ENCODE assay signal across 1 cellular context in the genomic region with DNA sequence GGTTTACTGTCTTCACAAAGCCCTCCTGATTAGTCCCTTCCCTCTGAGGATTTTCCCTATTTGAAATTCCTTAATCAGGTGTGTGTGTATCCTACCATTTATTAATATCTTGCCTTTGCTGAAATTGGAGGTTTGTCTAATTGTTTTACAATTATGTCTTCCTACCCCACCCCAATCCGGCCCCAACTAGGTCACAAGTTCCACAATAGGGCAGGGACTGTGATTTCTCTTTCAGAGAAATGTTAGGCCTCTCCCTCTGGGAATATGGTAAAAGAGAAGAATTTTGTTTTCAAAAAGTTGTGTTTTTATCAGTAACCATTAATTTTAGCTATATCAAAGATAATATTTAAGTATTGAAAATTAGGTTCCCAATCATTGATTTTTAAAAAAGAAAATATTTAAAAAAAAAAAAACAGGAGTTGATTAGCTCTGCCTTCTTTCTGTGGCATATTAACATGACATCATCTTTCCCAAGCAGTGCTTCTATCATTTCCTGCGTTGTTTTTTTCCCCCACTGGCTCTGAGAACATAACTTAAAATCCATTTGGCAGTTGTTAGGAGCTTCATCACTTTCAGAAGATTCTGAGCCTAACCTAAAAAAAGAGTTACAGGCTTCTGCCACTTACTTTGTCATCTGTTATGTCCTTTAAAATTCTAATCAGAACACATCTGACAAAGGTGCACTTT.
A peak's percentile ranks its signal among the peaks of the same experiment; 100 is the strongest.
TF ChIP-seq lines count a peak whose summit lies in the region.

No MANE protein-coding gene starts in this region.

TF ChIP-seq in HEK293, 187 proteins besides CTCF, POLR2A, EP300 and RAD21 (continued from another document):
- no peak for TF ChIP-seq ZNF571 (tag by site-specific recombination; IDR thresholded peaks at IDR 0.05)
- TF ChIP-seq KLF8 (tag by site-specific recombination; IDR thresholded peaks at IDR 0.05) = no peak
- no peak for TF ChIP-seq ZNF623 (tag by site-specific recombination; IDR thresholded peaks at IDR 0.05)
- no peak for TF ChIP-seq ZNF138 (tag by site-specific recombination; IDR thresholded peaks at IDR 0.05; ENCODE audit: borderline replicate concordance)
- TF ChIP-seq, protein P1, sequence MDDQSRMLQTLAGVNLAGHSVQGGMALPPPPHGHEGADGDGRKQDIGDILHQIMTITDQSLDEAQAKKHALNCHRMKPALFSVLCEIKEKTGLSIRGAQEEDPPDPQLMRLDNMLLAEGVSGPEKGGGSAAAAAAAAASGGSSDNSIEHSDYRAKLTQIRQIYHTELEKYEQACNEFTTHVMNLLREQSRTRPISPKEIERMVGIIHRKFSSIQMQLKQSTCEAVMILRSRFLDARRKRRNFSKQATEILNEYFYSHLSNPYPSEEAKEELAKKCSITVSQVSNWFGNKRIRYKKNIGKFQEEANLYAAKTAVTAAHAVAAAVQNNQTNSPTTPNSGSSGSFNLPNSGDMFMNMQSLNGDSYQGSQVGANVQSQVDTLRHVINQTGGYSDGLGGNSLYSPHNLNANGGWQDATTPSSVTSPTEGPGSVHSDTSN (CRISPR knock-in tag; IDR thresholded peaks at IDR 0.05) = no peak
- TF ChIP-seq ZNF114 (tag by site-specific recombination; IDR thresholded peaks at IDR 0.05) = no peak
- TF ChIP-seq ZNF324 (tag by site-specific recombination; IDR thresholded peaks at IDR 0.05) = no peak
- TF ChIP-seq ZNF776 (tag by site-specific recombination; IDR thresholded peaks at IDR 0.05; ENCODE audit: borderline replicate concordance) = no peak
- TF ChIP-seq ZEB2 (tag by site-specific recombination; IDR thresholded peaks at IDR 0.05) = no peak
- no peak for TF ChIP-seq HOXD13 (CRISPR knock-in tag; IDR thresholded peaks at IDR 0.05; ENCODE audit: borderline replicate concordance)
- TF ChIP-seq, protein P2, sequence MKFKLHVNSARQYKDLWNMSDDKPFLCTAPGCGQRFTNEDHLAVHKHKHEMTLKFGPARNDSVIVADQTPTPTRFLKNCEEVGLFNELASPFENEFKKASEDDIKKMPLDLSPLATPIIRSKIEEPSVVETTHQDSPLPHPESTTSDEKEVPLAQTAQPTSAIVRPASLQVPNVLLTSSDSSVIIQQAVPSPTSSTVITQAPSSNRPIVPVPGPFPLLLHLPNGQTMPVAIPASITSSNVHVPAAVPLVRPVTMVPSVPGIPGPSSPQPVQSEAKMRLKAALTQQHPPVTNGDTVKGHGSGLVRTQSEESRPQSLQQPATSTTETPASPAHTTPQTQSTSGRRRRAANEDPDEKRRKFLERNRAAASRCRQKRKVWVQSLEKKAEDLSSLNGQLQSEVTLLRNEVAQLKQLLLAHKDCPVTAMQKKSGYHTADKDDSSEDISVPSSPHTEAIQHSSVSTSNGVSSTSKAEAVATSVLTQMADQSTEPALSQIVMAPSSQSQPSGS (tag by site-specific recombination; IDR thresholded peaks at IDR 0.05; ENCODE audit: low read depth) = peak; percentile 90
- TF ChIP-seq SP3 (tag by site-specific recombination; IDR thresholded peaks at IDR 0.05) = no peak
- no peak for TF ChIP-seq ZNF791 (tag by site-specific recombination; IDR thresholded peaks at IDR 0.05)
- no peak for TF ChIP-seq ZNF544 (tag by site-specific recombination; IDR thresholded peaks at IDR 0.05)
- TF ChIP-seq, protein P3, sequence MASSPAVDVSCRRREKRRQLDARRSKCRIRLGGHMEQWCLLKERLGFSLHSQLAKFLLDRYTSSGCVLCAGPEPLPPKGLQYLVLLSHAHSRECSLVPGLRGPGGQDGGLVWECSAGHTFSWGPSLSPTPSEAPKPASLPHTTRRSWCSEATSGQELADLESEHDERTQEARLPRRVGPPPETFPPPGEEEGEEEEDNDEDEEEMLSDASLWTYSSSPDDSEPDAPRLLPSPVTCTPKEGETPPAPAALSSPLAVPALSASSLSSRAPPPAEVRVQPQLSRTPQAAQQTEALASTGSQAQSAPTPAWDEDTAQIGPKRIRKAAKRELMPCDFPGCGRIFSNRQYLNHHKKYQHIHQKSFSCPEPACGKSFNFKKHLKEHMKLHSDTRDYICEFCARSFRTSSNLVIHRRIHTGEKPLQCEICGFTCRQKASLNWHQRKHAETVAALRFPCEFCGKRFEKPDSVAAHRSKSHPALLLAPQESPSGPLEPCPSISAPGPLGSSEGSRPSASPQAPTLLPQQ (tag by site-specific recombination; IDR thresholded peaks at IDR 0.05) = no peak
- TF ChIP-seq ZNF19 (tag by site-specific recombination; IDR thresholded peaks at IDR 0.05; ENCODE audit: low read depth) = no peak
- TF ChIP-seq ZFP37 (tag by site-specific recombination; IDR thresholded peaks at IDR 0.05) = no peak
- TF ChIP-seq, protein P4, sequence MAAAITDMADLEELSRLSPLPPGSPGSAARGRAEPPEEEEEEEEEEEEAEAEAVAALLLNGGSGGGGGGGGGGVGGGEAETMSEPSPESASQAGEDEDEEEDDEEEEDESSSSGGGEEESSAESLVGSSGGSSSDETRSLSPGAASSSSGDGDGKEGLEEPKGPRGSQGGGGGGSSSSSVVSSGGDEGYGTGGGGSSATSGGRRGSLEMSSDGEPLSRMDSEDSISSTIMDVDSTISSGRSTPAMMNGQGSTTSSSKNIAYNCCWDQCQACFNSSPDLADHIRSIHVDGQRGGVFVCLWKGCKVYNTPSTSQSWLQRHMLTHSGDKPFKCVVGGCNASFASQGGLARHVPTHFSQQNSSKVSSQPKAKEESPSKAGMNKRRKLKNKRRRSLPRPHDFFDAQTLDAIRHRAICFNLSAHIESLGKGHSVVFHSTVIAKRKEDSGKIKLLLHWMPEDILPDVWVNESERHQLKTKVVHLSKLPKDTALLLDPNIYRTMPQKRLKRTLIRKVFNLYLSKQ (tag by site-specific recombination; IDR thresholded peaks at IDR 0.05; ENCODE audit: borderline replicate concordance) = no peak
- TF ChIP-seq ZNF561 (tag by site-specific recombination; IDR thresholded peaks at IDR 0.05; ENCODE audit: borderline replicate concordance) = no peak
- no peak for TF ChIP-seq ZNF777 (tag by site-specific recombination; IDR thresholded peaks at IDR 0.05; ENCODE audit: borderline replicate concordance)
- no peak for TF ChIP-seq ZNF391 (tag by site-specific recombination; IDR thresholded peaks at IDR 0.05; ENCODE audit: borderline replicate concordance, low read depth)
- TF ChIP-seq, protein P5, sequence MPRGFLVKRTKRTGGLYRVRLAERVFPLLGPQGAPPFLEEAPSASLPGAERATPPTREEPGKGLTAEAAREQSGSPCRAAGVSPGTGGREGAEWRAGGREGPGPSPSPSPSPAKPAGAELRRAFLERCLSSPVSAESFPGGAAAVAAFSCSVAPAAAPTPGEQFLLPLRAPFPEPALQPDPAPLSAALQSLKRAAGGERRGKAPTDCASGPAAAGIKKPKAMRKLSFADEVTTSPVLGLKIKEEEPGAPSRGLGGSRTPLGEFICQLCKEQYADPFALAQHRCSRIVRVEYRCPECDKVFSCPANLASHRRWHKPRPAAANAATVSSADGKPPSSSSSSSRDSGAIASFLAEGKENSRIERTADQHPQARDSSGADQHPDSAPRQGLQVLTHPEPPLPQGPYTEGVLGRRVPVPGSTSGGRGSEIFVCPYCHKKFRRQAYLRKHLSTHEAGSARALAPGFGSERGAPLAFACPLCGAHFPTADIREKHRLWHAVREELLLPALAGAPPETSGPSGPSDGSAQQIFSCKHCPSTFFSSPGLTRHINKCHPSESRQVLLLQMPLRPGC (tag by site-specific recombination; IDR thresholded peaks at IDR 0.05) = no peak
- no peak for TF ChIP-seq ZNF596 (tag by site-specific recombination; IDR thresholded peaks at IDR 0.05)
- TF ChIP-seq PRDM4 (tag by site-specific recombination; IDR thresholded peaks at IDR 0.05) = no peak
- TF ChIP-seq, protein P6, sequence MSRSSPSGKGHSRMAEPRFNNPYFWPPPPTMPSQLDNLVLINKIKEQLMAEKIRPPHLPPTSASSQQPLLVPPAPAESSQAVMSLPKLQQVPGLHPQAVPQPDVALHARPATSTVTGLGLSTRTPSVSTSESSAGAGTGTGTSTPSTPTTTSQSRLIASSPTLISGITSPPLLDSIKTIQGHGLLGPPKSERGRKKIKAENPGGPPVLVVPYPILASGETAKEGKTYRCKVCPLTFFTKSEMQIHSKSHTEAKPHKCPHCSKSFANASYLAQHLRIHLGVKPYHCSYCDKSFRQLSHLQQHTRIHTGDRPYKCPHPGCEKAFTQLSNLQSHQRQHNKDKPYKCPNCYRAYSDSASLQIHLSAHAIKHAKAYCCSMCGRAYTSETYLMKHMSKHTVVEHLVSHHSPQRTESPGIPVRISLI (tag by site-specific recombination; IDR thresholded peaks at IDR 0.05) = peak; percentile 81
- TF ChIP-seq, protein P7, sequence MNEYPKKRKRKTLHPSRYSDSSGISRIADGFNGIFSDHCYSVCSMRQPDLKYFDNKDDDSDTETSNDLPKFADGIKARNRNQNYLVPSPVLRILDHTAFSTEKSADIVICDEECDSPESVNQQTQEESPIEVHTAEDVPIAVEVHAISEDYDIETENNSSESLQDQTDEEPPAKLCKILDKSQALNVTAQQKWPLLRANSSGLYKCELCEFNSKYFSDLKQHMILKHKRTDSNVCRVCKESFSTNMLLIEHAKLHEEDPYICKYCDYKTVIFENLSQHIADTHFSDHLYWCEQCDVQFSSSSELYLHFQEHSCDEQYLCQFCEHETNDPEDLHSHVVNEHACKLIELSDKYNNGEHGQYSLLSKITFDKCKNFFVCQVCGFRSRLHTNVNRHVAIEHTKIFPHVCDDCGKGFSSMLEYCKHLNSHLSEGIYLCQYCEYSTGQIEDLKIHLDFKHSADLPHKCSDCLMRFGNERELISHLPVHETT (tag by site-specific recombination; IDR thresholded peaks at IDR 0.05) = no peak
- no peak for TF ChIP-seq ZNF658 (tag by site-specific recombination; IDR thresholded peaks at IDR 0.05)
- TF ChIP-seq, protein P8, sequence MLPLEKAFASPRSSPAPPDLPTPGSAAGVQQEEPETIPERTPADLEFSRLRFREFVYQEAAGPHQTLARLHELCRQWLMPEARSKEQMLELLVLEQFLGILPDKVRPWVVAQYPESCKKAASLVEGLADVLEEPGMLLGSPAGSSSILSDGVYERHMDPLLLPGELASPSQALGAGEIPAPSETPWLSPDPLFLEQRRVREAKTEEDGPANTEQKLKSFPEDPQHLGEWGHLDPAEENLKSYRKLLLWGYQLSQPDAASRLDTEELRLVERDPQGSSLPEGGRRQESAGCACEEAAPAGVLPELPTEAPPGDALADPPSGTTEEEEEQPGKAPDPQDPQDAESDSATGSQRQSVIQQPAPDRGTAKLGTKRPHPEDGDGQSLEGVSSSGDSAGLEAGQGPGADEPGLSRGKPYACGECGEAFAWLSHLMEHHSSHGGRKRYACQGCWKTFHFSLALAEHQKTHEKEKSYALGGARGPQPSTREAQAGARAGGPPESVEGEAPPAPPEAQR (tag by site-specific recombination; IDR thresholded peaks at IDR 0.05) = no peak
- TF ChIP-seq SP2 (tag by site-specific recombination; IDR thresholded peaks at IDR 0.05) = no peak
- no peak for TF ChIP-seq ZNF580 (tag by site-specific recombination; IDR thresholded peaks at IDR 0.05)
- TF ChIP-seq, protein P9, sequence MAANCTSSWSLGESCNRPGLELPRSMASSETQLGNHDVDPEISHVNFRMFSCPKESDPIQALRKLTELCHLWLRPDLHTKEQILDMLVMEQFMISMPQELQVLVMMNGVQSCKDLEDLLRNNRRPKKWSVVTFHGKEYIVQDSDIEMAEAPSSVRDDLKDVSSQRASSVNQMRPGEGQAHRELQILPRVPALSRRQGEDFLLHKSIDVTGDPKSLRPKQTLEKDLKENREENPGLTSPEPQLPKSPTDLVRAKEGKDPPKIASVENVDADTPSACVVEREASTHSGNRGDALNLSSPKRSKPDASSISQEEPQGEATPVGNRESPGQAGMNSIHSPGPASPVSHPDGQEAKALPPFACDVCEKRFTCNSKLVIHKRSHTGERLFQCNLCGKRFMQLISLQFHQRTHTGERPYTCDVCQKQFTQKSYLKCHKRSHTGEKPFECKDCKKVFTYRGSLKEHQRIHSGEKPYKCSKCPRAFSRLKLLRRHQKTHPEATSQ (tag by site-specific recombination; IDR thresholded peaks at IDR 0.05) = no peak
- TF ChIP-seq FEZF1 (tag by site-specific recombination; IDR thresholded peaks at IDR 0.05) = no peak
- TF ChIP-seq TRIM28 (IDR thresholded peaks at IDR 0.05; ENCODE audit: borderline replicate concordance, low read length) = no peak
- TF ChIP-seq ZNF16 (tag by site-specific recombination; IDR thresholded peaks at IDR 0.05; ENCODE audit: low read depth) = no peak
